Comparison of ENCODE assay signal across 9 cellular contexts in the genomic region with DNA sequence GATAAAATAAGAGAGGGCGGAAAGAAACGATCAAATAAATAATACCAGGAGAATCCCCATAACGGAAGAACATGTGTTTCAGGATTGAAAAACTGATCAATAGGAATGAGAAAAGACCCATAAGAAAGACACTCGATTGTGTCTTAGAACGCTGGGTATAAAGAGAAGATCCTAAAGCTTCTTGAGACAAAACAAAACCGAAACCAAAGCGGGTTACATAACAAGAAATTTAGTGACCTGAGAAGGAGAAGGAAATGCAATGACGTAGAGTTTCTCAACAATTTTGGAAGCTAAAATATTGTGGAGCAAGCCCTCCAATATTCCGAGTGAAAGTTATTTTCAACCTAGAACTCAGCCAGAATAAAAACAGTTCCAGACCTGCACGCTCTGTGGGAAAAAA.
DNase-seq lines count a peak whose midpoint lies in the region; ATAC-seq lines count a peak whose summit lies in the region.
"Had no signal": no experiment of that assay in that cellular context is flagged by ENCODE, and none has a peak within 500 bp of the region (broad histone marks: within the 10 kb centered on the region; RNA-seq: fewer than 3 reads in every experiment).

No MANE protein-coding gene starts in this region.

- peak overlapping the region; percentile 84 for H3K27ac Mint-ChIP-seq in activated naive CD4-positive, alpha-beta T cell treated with anti-CD3 and anti-CD28 coated beads, Interleukin-2, amount 10 ng/mL, durations not matched to agents 7 days and 5 days
- H3K27ac Mint-ChIP-seq in activated naive CD4-positive, alpha-beta T cell treated with anti-CD3 and anti-CD28 coated beads, Interleukin-2, amount 50 U/mL, for 72 hours: peak overlapping the region in 1 of 2 donors; percentile 79
- peak overlapping the region; percentile 36 for H3K27ac Mint-ChIP-seq in dendritic cell treated with granulocyte-macrophage colony-stimulating factor and Interleukin-4, amounts not matched to agents 40 ng/mL and 50 ng/mL, for 4 days

- CTCF ChIA-PET in activated naive CD4-positive, alpha-beta T cell treated with anti-CD3 and anti-CD28 coated beads, Interleukin-2, amount 10 ng/mL, durations not matched to agents 7 days and 5 days (lab: Charles Lee): no interaction called here

- no peaks in the 10 kb centered on the region for H3K36me3 Mint-ChIP-seq in activated naive CD4-positive, alpha-beta T cell treated with anti-CD3 and anti-CD28 coated beads, Interleukin-2, amount 10 ng/mL, durations not matched to agents 7 days and 5 days
- peaks cover 0 to 5% of the 10 kb centered on the region in 2 donors for H3K36me3 Mint-ChIP-seq in activated naive CD4-positive, alpha-beta T cell treated with anti-CD3 and anti-CD28 coated beads, Interleukin-2, amount 50 U/mL, for 72 hours
- no peaks in the 10 kb centered on the region for H3K36me3 Mint-ChIP-seq in dendritic cell treated with granulocyte-macrophage colony-stimulating factor and Interleukin-4, amounts not matched to agents 40 ng/mL and 50 ng/mL, for 4 days (ENCODE audit: low read depth)

- no peaks in the 10 kb centered on the region for H3K9me3 Mint-ChIP-seq in activated naive CD4-positive, alpha-beta T cell treated with anti-CD3 and anti-CD28 coated beads, Interleukin-2, amount 10 ng/mL, durations not matched to agents 7 days and 5 days
- H3K9me3 Mint-ChIP-seq in activated naive CD4-positive, alpha-beta T cell treated with anti-CD3 and anti-CD28 coated beads, Interleukin-2, amount 50 U/mL, for 72 hours: peaks cover 0 to 4% of the 10 kb centered on the region in 2 donors
- peaks cover 26% of the 10 kb centered on the region for H3K9me3 Mint-ChIP-seq in dendritic cell treated with granulocyte-macrophage colony-stimulating factor and Interleukin-4, amounts not matched to agents 40 ng/mL and 50 ng/mL, for 4 days

- no peak for ATAC-seq in activated naive CD4-positive, alpha-beta T cell treated with anti-CD3 and anti-CD28 coated beads, Interleukin-2, amount 50 U/mL, for 72 hours
- ATAC-seq in HG03565 (IDR thresholded peaks at IDR 0.05; ENCODE audit: unreplicated experiment) (no peak), HG03342 (IDR thresholded peaks at IDR 0.05; ENCODE audit: unreplicated experiment) (no peak)

- intact Hi-C loops in dendritic cell treated with granulocyte-macrophage colony-stimulating factor and Interleukin-4, amounts not matched to agents 40 ng/mL and 50 ng/mL, for 4 days (cut with micrococcal nuclease): no loop called here

- H3K4me3 Mint-ChIP-seq in activated naive CD4-positive, alpha-beta T cell treated with anti-CD3 and anti-CD28 coated beads, Interleukin-2, amount 10 ng/mL, durations not matched to agents 7 days and 5 days: peak overlapping the region; percentile 75
- no peak overlapping the region for H3K4me3 Mint-ChIP-seq in dendritic cell treated with granulocyte-macrophage colony-stimulating factor and Interleukin-4, amounts not matched to agents 40 ng/mL and 50 ng/mL, for 4 days

- DNase-seq in activated naive CD4-positive, alpha-beta T cell treated with anti-CD3 and anti-CD28 coated beads, Interleukin-2, amount 10 ng/mL, durations not matched to agents 7 days and 5 days: no peak
- DNase-seq in activated naive CD4-positive, alpha-beta T cell treated with anti-CD3 and anti-CD28 coated beads, Interleukin-2, amount 50 U/mL, for 72 hours (ENCODE audit: low spot score in 2 of 2): no peak
- DNase-seq in NCI-H2227 (lab: John Stamatoyannopoulos, UW; ENCODE audit: unreplicated experiment) (peak; percentile 50), stromal cell of bone marrow (ENCODE audit: low read depth) (peak; percentile 24), GF-D8 (lab: John Stamatoyannopoulos, UW) (no peak)
- DNase-seq: caudate nucleus had no signal

- no peaks in the 10 kb centered on the region for H3K27me3 Mint-ChIP-seq in activated naive CD4-positive, alpha-beta T cell treated with anti-CD3 and anti-CD28 coated beads, Interleukin-2, amount 10 ng/mL, durations not matched to agents 7 days and 5 days
- H3K27me3 Mint-ChIP-seq in dendritic cell treated with granulocyte-macrophage colony-stimulating factor and Interleukin-4, amounts not matched to agents 40 ng/mL and 50 ng/mL, for 4 days: peaks cover 7% of the 10 kb centered on the region

- peaks cover 48% of the 10 kb centered on the region for H3K4me1 Mint-ChIP-seq in activated naive CD4-positive, alpha-beta T cell treated with anti-CD3 and anti-CD28 coated beads, Interleukin-2, amount 10 ng/mL, durations not matched to agents 7 days and 5 days
- peaks cover 22% of the 10 kb centered on the region for H3K4me1 Mint-ChIP-seq in dendritic cell treated with granulocyte-macrophage colony-stimulating factor and Interleukin-4, amounts not matched to agents 40 ng/mL and 50 ng/mL, for 4 days (ENCODE audit: low read depth)

Comparison
In these comparisons a context has a peak if more than half of its experiments do, and no peak if none do; other contexts are left out.
1. DNase-seq: peak in NCI-H2227 (single experiment) and stromal cell of bone marrow (single experiment); none in activated naive CD4-positive, alpha-beta T cell treated with anti-CD3 and anti-CD28 coated beads, Interleukin-2, amount 10 ng/mL, durations not matched to agents 7 days and 5 days (single experiment), activated naive CD4-positive, alpha-beta T cell treated with anti-CD3 and anti-CD28 coated beads, Interleukin-2, amount 50 U/mL, for 72 hours (0 of 2) and GF-D8 (single experiment).